Comparison of ENCODE assay signal across 25 cellular contexts in genomic region chr4:134862116-134862515, GRCh38.
DNase-seq lines count a peak whose midpoint lies in the region; ATAC-seq and TF ChIP-seq lines count a peak whose summit lies in the region.
"Had no signal": no experiment of that assay in that cellular context is flagged by ENCODE, and none has a peak within 500 bp of the region (broad histone marks: within the 10 kb centered on the region; RNA-seq: fewer than 3 reads in every experiment).

No MANE protein-coding gene starts in this region.

- H4K20me1 ChIP-seq in SK-N-SH (ENCODE audit: insufficient read depth) (no peaks in the 10 kb centered on the region), fibroblast of lung (ENCODE audit: control insufficient read depth, extremely low read depth, insufficient read depth, low read length) (no peaks in the 10 kb centered on the region)

- H3K9me2 ChIP-seq in SK-N-SH = no peaks in the 10 kb centered on the region

- no peak for TF ChIP-seq EP300 in SK-N-SH (IDR thresholded peaks at IDR 0.05; ENCODE audit: borderline replicate concordance in 1 of 2, low read depth in 1 of 2, low read length in 1 of 2)

- H3K4me3 Mint-ChIP-seq in HFFc6 = no peak overlapping the region
- H3K4me3 Mint-ChIP-seq: activated naive CD8-positive, alpha-beta T cell; GM23338; stimulated activated naive CD8-positive, alpha-beta T cell treated with anti-CD3 and anti-CD28 coated beads, Interleukin-15, Interleukin-2, amounts not matched to agents 100 ng/mL and 50 ng/mL, for 24 hours had no signal

- no peak for TF ChIP-seq POLR2A in lower leg skin (IDR thresholded peaks at IDR 0.05)

- H3K27me3 ChIP-seq in SK-N-SH (ENCODE audit: insufficient read depth) (no peaks in the 10 kb centered on the region), fibroblast of lung (ENCODE audit: control insufficient read depth, insufficient read depth, low read length) (no peaks in the 10 kb centered on the region), heart right ventricle (no peaks in the 10 kb centered on the region), ascending aorta (no peaks in the 10 kb centered on the region)
- H3K27me3 ChIP-seq: body of pancreas, pancreas had no signal

- POLR2A ChIA-PET in SK-N-SH (lab: Yijun Ruan, JAX) = no interaction called here

- H3K27ac Mint-ChIP-seq in HFFc6 = no peak overlapping the region
- H3K27ac Mint-ChIP-seq: activated naive CD8-positive, alpha-beta T cell; GM23338; stimulated activated naive CD8-positive, alpha-beta T cell treated with anti-CD3 and anti-CD28 coated beads, Interleukin-15, Interleukin-2, amounts not matched to agents 100 ng/mL and 50 ng/mL, for 24 hours had no signal

- no peak overlapping the region for H3K9ac ChIP-seq in SK-N-SH
- no peak overlapping the region for H3K9ac ChIP-seq in fibroblast of lung (ENCODE audit: insufficient read depth, low read length)
- H3K9ac ChIP-seq: KMS-11 had no signal

- peaks cover 6% of the 10 kb centered on the region; the same call in 1 of the 2 replicates for H3K36me3 Mint-ChIP-seq in HFFc6 (ENCODE audit: low read depth)
- H3K36me3 Mint-ChIP-seq: activated naive CD8-positive, alpha-beta T cell had no signal

- H3K4me1 ChIP-seq in SK-N-SH (ENCODE audit: control insufficient read depth in 1 of 2, insufficient read depth in 2 of 2, low read depth in 1 of 2, low read length in 1 of 2) = no peaks in the 10 kb centered on the region; a peak in 1 of 4 replicates
- H3K4me1 ChIP-seq in fibroblast of lung (ENCODE audit: control insufficient read depth, extremely low read depth, insufficient read depth, low read length) = no peaks in the 10 kb centered on the region
- no peaks in the 10 kb centered on the region for H3K4me1 ChIP-seq in heart right ventricle
- no peaks in the 10 kb centered on the region for H3K4me1 ChIP-seq in ascending aorta
- H3K4me1 ChIP-seq: body of pancreas, pancreas had no signal

- H3K9me3 ChIP-seq in SK-N-SH (no peaks in the 10 kb centered on the region), fibroblast of lung (ENCODE audit: control insufficient read depth, insufficient read depth, low read depth, low read length) (no peaks in the 10 kb centered on the region), heart right ventricle (peaks cover 0 to 4% (median 0%) of the 10 kb centered on the region in 11 donors), ascending aorta (no peaks in the 10 kb centered on the region)
- H3K9me3 ChIP-seq: body of pancreas, pancreas, thoracic aorta had no signal

- peaks cover 20% of the 10 kb centered on the region; the same call in 1 of the 2 replicates for H3K4me1 Mint-ChIP-seq in HFFc6 (ENCODE audit: low read depth)
- H3K4me1 Mint-ChIP-seq: GM23338 had no signal

- intact Hi-C loops in lower leg skin (cut with DNase I; ENCODE audit: low total_unique reads) (no loop called here), heart right ventricle (cut with DNase I) (no loop called here), ascending aorta (cut with DNase I) (no loop called here)

- WGBS in SK-N-SH (ENCODE audit: low lambda C conversion rate) = 19% methylated on average over 2 of the region's 2 CpGs
- 82 to 84% methylated on average over 2 of the region's 2 CpGs for WGBS in lower leg skin, 2 donors
- WGBS in heart right ventricle, 2 donors = 93 to 97% methylated on average over 2 of the region's 2 CpGs

- H3K9me3 Mint-ChIP-seq in HFFc6 = peaks cover 3% of the 10 kb centered on the region; the same call in 1 of the 2 replicates
- H3K9me3 Mint-ChIP-seq: GM23338 had no signal

- H3F3A ChIP-seq in SK-N-SH (replicated peaks; ENCODE audit: insufficient read depth) = no peaks in the 10 kb centered on the region

- TF ChIP-seq CTCF in HFFc6 (IDR thresholded peaks at IDR 0.05) (no peak), SK-N-SH (IDR thresholded peaks at IDR 0.05) (no peak), fibroblast of lung (conservative IDR thresholded peaks at IDR 0.05 in 1 of 2, IDR thresholded peaks at IDR 0.05 in 1 of 2; ENCODE audit: low read depth in 1 of 2, low read length in 2 of 2) (no peak), lower leg skin (IDR thresholded peaks at IDR 0.05) (no peak), heart right ventricle (IDR thresholded peaks at IDR 0.05) (no peak), ascending aorta (IDR thresholded peaks at IDR 0.05) (no peak)

- no peak for ATAC-seq in heart right ventricle
- ATAC-seq: body of pancreas, GM23338, pancreas had no signal

- H3K4me2 ChIP-seq in SK-N-SH (no peak overlapping the region), fibroblast of lung (ENCODE audit: extremely low read depth, insufficient read depth, low read length) (no peak overlapping the region)
- H3K4me2 ChIP-seq: GM23338, KMS-11, smooth muscle cell had no signal

- no peaks in the 10 kb centered on the region for H3K36me3 ChIP-seq in SK-N-SH (replicated peaks in 1 of 2; ENCODE audit: control insufficient read depth in 1 of 2, insufficient read depth in 2 of 2, low read length in 1 of 2)
- H3K36me3 ChIP-seq in fibroblast of lung (ENCODE audit: control insufficient read depth, insufficient read depth, low read length) = no peaks in the 10 kb centered on the region
- no peaks in the 10 kb centered on the region for H3K36me3 ChIP-seq in heart right ventricle
- H3K36me3 ChIP-seq in ascending aorta = no peaks in the 10 kb centered on the region
- H3K36me3 ChIP-seq: pancreas, thoracic aorta, WERI-Rb-1 had no signal

- H3K27ac ChIP-seq in SK-N-SH (ENCODE audit: low read depth in 2 of 2, low read length in 1 of 2) = no peak overlapping the region
- H3K27ac ChIP-seq in fibroblast of lung (ENCODE audit: insufficient read depth, low read length) = no peak overlapping the region
- no peak overlapping the region for H3K27ac ChIP-seq in heart right ventricle
- no peak overlapping the region for H3K27ac ChIP-seq in ascending aorta
- H3K27ac ChIP-seq: 22Rv1, body of pancreas, KMS-11, pancreas, thoracic aorta, WERI-Rb-1 had no signal

- no peaks in the 10 kb centered on the region for H3K27me3 Mint-ChIP-seq in HFFc6 (ENCODE audit: insufficient read depth)
- H3K27me3 Mint-ChIP-seq: activated naive CD8-positive, alpha-beta T cell; stimulated activated naive CD8-positive, alpha-beta T cell treated with anti-CD3 and anti-CD28 coated beads, Interleukin-15, Interleukin-2, amounts not matched to agents 100 ng/mL and 50 ng/mL, for 24 hours had no signal

- TF ChIP-seq RAD21 in SK-N-SH (IDR thresholded peaks at IDR 0.05; ENCODE audit: low read length) = no peak

- CTCF ChIA-PET in SK-N-SH (lab: Yijun Ruan, JAX) = no interaction called here

- peak; percentile 43 for DNase-seq in A172 (ENCODE audit: low spot score)
- DNase-seq in HFFc6 = peak; percentile 43
- no peak for DNase-seq in SK-N-SH
- DNase-seq in fibroblast of lung (ENCODE audit: low read depth in 2 of 2) = peak; percentile 2 to 62
- DNase-seq in lower leg skin (ENCODE audit: low spot score in 2 of 2) = no peak
- no peak for DNase-seq in heart right ventricle
- no peak for DNase-seq in NCI-H2029 treated with DMSO at 0.1 percent for 48 hours (lab: John Stamatoyannopoulos, UW)
- no peak for DNase-seq in ascending aorta (ENCODE audit: low spot score in 2 of 2)
- DNase-seq: activated CD4-positive, alpha-beta T cell treated with anti-CD3 and anti-CD28 coated beads for 48 hours; activated CD8-positive, alpha-beta memory T cell treated with anti-CD3 and anti-CD28 coated beads for 24 hours; activated T-cell treated with anti-CD3 and anti-CD28 coated beads for 4 hours; body of pancreas; Calu3; DMS79; NCI-H1436 treated with DMSO at 0.1 percent for 48 hours; pancreas; retina; WERI-Rb-1 had no signal

- H2AFZ ChIP-seq in SK-N-SH (ENCODE audit: low read depth) = no peak overlapping the region
- H2AFZ ChIP-seq in fibroblast of lung (ENCODE audit: low read length) = no peak overlapping the region
- H2AFZ ChIP-seq: GM23338 had no signal

- no peak overlapping the region for H3K4me3 ChIP-seq in SK-N-SH (ENCODE audit: low read depth in 2 of 2, low read length in 1 of 2)
- no peak overlapping the region for H3K4me3 ChIP-seq in fibroblast of lung (replicated peaks in 1 of 4; ENCODE audit: control extremely low read depth in 1 of 4, insufficient read depth in 1 of 4, low read depth in 3 of 4, low read length in 4 of 4)
- H3K4me3 ChIP-seq in lower leg skin (ENCODE audit: low read depth, poor library complexity, severe bottlenecking) = no peak overlapping the region
- H3K4me3 ChIP-seq in heart right ventricle = no peak overlapping the region
- no peak overlapping the region for H3K4me3 ChIP-seq in ascending aorta
- H3K4me3 ChIP-seq: body of pancreas, GM23338, pancreas, smooth muscle cell, thoracic aorta had no signal

- H3K79me2 ChIP-seq in SK-N-SH (ENCODE audit: insufficient read depth) (no peaks in the 10 kb centered on the region), fibroblast of lung (ENCODE audit: control insufficient read depth, insufficient read depth, low read length) (no peaks in the 10 kb centered on the region)

TF ChIP-seq in SK-N-SH, 30 proteins besides CTCF, POLR2A, EP300 and RAD21:
- TF ChIP-seq TAF1 (IDR thresholded peaks at IDR 0.05; ENCODE audit: borderline replicate concordance, low read depth, low read length) (no peak), FOSL2 (IDR thresholded peaks at IDR 0.05; ENCODE audit: borderline replicate concordance, low read depth) (no peak; the same call in 1 of the 2 replicates), TCF12 (IDR thresholded peaks at IDR 0.05) (no peak), MEF2A (IDR thresholded peaks at IDR 0.05; ENCODE audit: borderline replicate concordance, low read depth) (peak; percentile 71; the same call in 1 of the 2 replicates), JUND (IDR thresholded peaks at IDR 0.05) (peak; percentile 7; the same call in 1 of the 2 replicates)

Comparison
In these comparisons a context has a peak if more than half of its experiments do, and no peak if none do; other contexts are left out.
1. DNase-seq: peak in A172 (single experiment), HFFc6 (single experiment) and fibroblast of lung (2 of 2); none in SK-N-SH (single experiment), lower leg skin (0 of 2), heart right ventricle (0 of 2), NCI-H2029 treated with DMSO at 0.1 percent for 48 hours (single experiment) and ascending aorta (0 of 2).